In the genomic region with DNA sequence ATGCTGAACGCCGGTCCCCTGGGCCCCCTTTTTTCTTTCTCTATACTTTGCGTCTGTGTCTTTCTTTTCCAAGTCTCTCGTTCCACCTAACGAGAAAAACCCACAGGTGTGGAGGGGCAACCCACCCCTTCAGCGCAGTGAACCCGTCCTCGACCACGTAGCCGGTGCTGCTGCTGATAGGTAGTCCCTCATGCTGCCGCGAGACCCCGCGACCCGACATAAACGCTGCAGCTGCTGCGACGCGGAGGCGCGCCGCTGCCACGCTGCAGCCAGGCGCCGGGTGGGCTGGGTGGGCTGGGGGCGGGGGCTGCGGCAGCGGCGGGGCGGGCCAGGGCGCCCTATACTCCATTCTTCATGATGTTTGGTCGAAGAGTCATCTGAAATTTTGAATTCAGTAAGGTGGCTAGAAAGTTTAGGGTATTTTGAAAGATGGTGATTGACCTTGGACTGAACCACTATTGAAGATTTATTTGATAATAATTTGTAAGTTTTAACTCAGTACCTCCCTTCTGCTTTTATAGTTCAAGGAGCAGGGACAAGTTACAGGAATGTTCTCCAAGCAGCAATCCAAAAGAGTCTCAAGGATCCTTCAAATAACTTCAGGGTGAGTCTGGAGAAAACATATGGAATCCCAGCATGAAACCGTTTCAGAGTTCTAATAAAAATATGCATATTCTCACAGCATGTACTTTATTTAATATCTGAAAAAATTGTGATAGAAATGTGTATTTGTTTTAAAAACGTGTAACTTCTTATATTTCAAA, we compare ENCODE assay signal across 21 cellular contexts. TPM values are rescaled to one million over a fixed set of nuclear protein-coding genes. Genes with fewer than 3 reads are reported as not detected.
DNase-seq lines count a peak whose midpoint lies in the region; ATAC-seq and TF ChIP-seq lines count a peak whose summit lies in the region.
"Had no signal": no experiment of that assay in that cellular context is flagged by ENCODE, and none has a peak within 500 bp of the region (broad histone marks: within the 10 kb centered on the region; RNA-seq: fewer than 3 reads in every experiment).

No MANE protein-coding gene starts in this region.

- no peaks in the 10 kb centered on the region for H3K27me3 Mint-ChIP-seq in WTC11 (ENCODE audit: low read depth)
- no peaks in the 10 kb centered on the region for H3K27me3 Mint-ChIP-seq in immature natural killer cell (ENCODE audit: low read depth in 3 of 3)
- no peaks in the 10 kb centered on the region for H3K27me3 Mint-ChIP-seq in activated CD8-positive, alpha-beta T cell treated with anti-CD3 and anti-CD28 coated beads for 36 hours
- no peaks in the 10 kb centered on the region for H3K27me3 Mint-ChIP-seq in activated CD4-positive, alpha-beta T cell treated with anti-CD3 and anti-CD28 coated beads, Interleukin-2, amount 10 ng/mL, durations not matched to agents 7 days and 5 days
- H3K27me3 Mint-ChIP-seq: activated CD4-positive, alpha-beta memory T cell treated with anti-CD3 and anti-CD28 coated beads for 36 hours had no signal

- H3K36me3 Mint-ChIP-seq in WTC11 (peaks cover 26% of the 10 kb centered on the region), immature natural killer cell (peaks cover 28 to 52% (median 36%) of the 10 kb centered on the region in 3 donors)
- H3K36me3 Mint-ChIP-seq in activated CD8-positive, alpha-beta T cell treated with anti-CD3 and anti-CD28 coated beads for 36 hours (ENCODE audit: low read depth) = peaks cover 64% of the 10 kb centered on the region
- peaks cover 50% of the 10 kb centered on the region for H3K36me3 Mint-ChIP-seq in activated CD4-positive, alpha-beta T cell treated with anti-CD3 and anti-CD28 coated beads, Interleukin-2, amount 10 ng/mL, durations not matched to agents 7 days and 5 days (ENCODE audit: low read depth)

- no peak for TF ChIP-seq CTCF in WTC11 (IDR thresholded peaks at IDR 0.05)
- TF ChIP-seq CTCF in activated CD8-positive, alpha-beta T cell treated with anti-CD3 and anti-CD28 coated beads for 36 hours (IDR thresholded peaks at IDR 0.05) = no peak

- intact Hi-C loops in activated CD8-positive, alpha-beta T cell treated with anti-CD3 and anti-CD28 coated beads for 36 hours (cut with micrococcal nuclease) = no loop called here

- CTCF ChIA-PET in WTC11 (lab: Charles Lee) = interaction anchor here (0.8 kb wide), 1 partner anchor 18 kb away, joined by 3 read pairs; no protein-coding TSS in a partner anchor
- CTCF ChIA-PET in activated CD8-positive, alpha-beta T cell treated with anti-CD3 and anti-CD28 coated beads for 36 hours (lab: Charles Lee) = no interaction called here
- CTCF ChIA-PET in activated CD4-positive, alpha-beta T cell treated with anti-CD3 and anti-CD28 coated beads, Interleukin-2, amount 10 ng/mL, durations not matched to agents 7 days and 5 days (lab: Charles Lee) = no interaction called here

- H3K4me1 Mint-ChIP-seq in WTC11 (peaks cover 18% of the 10 kb centered on the region), immature natural killer cell (peaks cover 19 to 41% of the 10 kb centered on the region in 2 donors)
- peaks cover 50% of the 10 kb centered on the region for H3K4me1 Mint-ChIP-seq in activated CD8-positive, alpha-beta T cell treated with anti-CD3 and anti-CD28 coated beads for 36 hours (ENCODE audit: low read depth)
- peaks cover 16% of the 10 kb centered on the region for H3K4me1 Mint-ChIP-seq in activated CD4-positive, alpha-beta T cell treated with anti-CD3 and anti-CD28 coated beads, Interleukin-2, amount 10 ng/mL, durations not matched to agents 7 days and 5 days
- H3K4me1 Mint-ChIP-seq: brain had no signal

- no peaks in the 10 kb centered on the region for H3K27me3 ChIP-seq in H7 (ENCODE audit: control insufficient read depth, insufficient read depth, low read length)
- H3K27me3 ChIP-seq: right atrium auricular region had no signal

- H3K4me3 Mint-ChIP-seq in WTC11 = peak overlapping the region; percentile 49
- no peak overlapping the region for H3K4me3 Mint-ChIP-seq in immature natural killer cell
- H3K4me3 Mint-ChIP-seq in activated CD8-positive, alpha-beta T cell treated with anti-CD3 and anti-CD28 coated beads for 36 hours = no peak overlapping the region
- no peak overlapping the region for H3K4me3 Mint-ChIP-seq in activated CD4-positive, alpha-beta T cell treated with anti-CD3 and anti-CD28 coated beads, Interleukin-2, amount 10 ng/mL, durations not matched to agents 7 days and 5 days
- H3K4me3 Mint-ChIP-seq: activated CD4-positive, alpha-beta memory T cell treated with anti-CD3 and anti-CD28 coated beads for 36 hours; brain; T-helper 1 cell treated with Interleukin-12 subunit alpha and Interleukin-12 subunit beta and Interleukin-4 antibody, amounts not matched to agents 30 μg/mL and 1 μg/mL, for 36 hours had no signal

- DNase-seq in H7 (peak; percentile 34), WTC11 (ENCODE audit: low spot score) (no peak), immature natural killer cell (no peak), retina (peak; percentile 38), NCI-H774 (lab: John Stamatoyannopoulos, UW) (no peak)
- no peak for DNase-seq in stimulated activated CD8-positive, alpha-beta memory T cell treated with anti-CD3 and anti-CD28 coated beads, Interleukin-4, amount 100 ng/mL, for 48 hours
- no peak for DNase-seq in activated CD8-positive, alpha-beta T cell treated with anti-CD3 and anti-CD28 coated beads for 36 hours
- DNase-seq in activated CD4-positive, alpha-beta T cell treated with anti-CD3 and anti-CD28 coated beads, Interleukin-2, amount 10 ng/mL, durations not matched to agents 7 days and 5 days = no peak
- DNase-seq: activated CD4-positive, alpha-beta memory T cell treated with anti-CD3 and anti-CD28 coated beads for 36 hours; activated T-cell treated with anti-CD3 and anti-CD28 coated beads, Interleukin-2, amount 50 U/mL, for 48 hours; AML-193; mucosa of descending colon; NCI-H1417; OCI-M1; stimulated activated CD4-positive, alpha-beta T cell treated with anti-CD3 and anti-CD28 coated beads, Interleukin-15, amount 100 ng/mL, for 24 hours; stimulated activated naive CD4-positive, alpha-beta T cell treated with Interleukin-2 at 50 U/mL for 16 hours had no signal

- H3K27ac Mint-ChIP-seq in WTC11 (no peak overlapping the region), immature natural killer cell (peak overlapping the region in 5 of 6 donors; percentile 17 to 81 (median 54))
- H3K27ac Mint-ChIP-seq in activated CD8-positive, alpha-beta T cell treated with anti-CD3 and anti-CD28 coated beads for 36 hours = no peak overlapping the region
- no peak overlapping the region for H3K27ac Mint-ChIP-seq in activated CD4-positive, alpha-beta T cell treated with anti-CD3 and anti-CD28 coated beads, Interleukin-2, amount 10 ng/mL, durations not matched to agents 7 days and 5 days
- H3K27ac Mint-ChIP-seq: activated CD4-positive, alpha-beta memory T cell treated with anti-CD3 and anti-CD28 coated beads for 36 hours; T-helper 1 cell treated with Interleukin-12 subunit alpha and Interleukin-12 subunit beta and Interleukin-4 antibody, amounts not matched to agents 30 μg/mL and 1 μg/mL, for 36 hours had no signal

- peak overlapping the region; percentile 18 for H3K4me3 ChIP-seq in H7 (ENCODE audit: insufficient read depth, low read depth, low read length)
- H3K4me3 ChIP-seq: HAP-1, mucosa of descending colon, right atrium auricular region had no signal

- peak; percentile 69 for ATAC-seq in WTC11
- no peak for ATAC-seq in activated CD8-positive, alpha-beta T cell treated with anti-CD3 and anti-CD28 coated beads for 36 hours
- ATAC-seq: HepG2, mucosa of descending colon had no signal

- H3K9me3 Mint-ChIP-seq in WTC11 (no peaks in the 10 kb centered on the region), immature natural killer cell (no peaks in the 10 kb centered on the region)
- H3K9me3 Mint-ChIP-seq in activated CD8-positive, alpha-beta T cell treated with anti-CD3 and anti-CD28 coated beads for 36 hours = no peaks in the 10 kb centered on the region
- no peaks in the 10 kb centered on the region for H3K9me3 Mint-ChIP-seq in activated CD4-positive, alpha-beta T cell treated with anti-CD3 and anti-CD28 coated beads, Interleukin-2, amount 10 ng/mL, durations not matched to agents 7 days and 5 days
- H3K9me3 Mint-ChIP-seq: activated CD4-positive, alpha-beta memory T cell treated with anti-CD3 and anti-CD28 coated beads for 36 hours; T-helper 1 cell treated with Interleukin-12 subunit alpha and Interleukin-12 subunit beta and Interleukin-4 antibody, amounts not matched to agents 30 μg/mL and 1 μg/mL, for 36 hours had no signal

- no peaks in the 10 kb centered on the region for H3K36me3 ChIP-seq in H7 (replicated peaks; ENCODE audit: control insufficient read depth, insufficient read depth, low read length)

- POLR2A ChIA-PET in WTC11 (lab: Charles Lee) = no interaction called here
- POLR2A ChIA-PET in activated CD8-positive, alpha-beta T cell treated with anti-CD3 and anti-CD28 coated beads for 36 hours (lab: Charles Lee) = interaction anchor here (1.1 to 2.6 kb wide), 2 partner anchors 22 to 29 kb away, joined by 3 to 15 read pairs; no protein-coding TSS in a partner anchor
- POLR2A ChIA-PET in activated CD4-positive, alpha-beta T cell treated with anti-CD3 and anti-CD28 coated beads, Interleukin-2, amount 10 ng/mL, durations not matched to agents 7 days and 5 days (lab: Charles Lee) = no interaction called here

TF ChIP-seq in WTC11, 78 proteins besides CTCF, POLR2A, EP300 and RAD21:
- TF ChIP-seq ZBTB21 (CRISPR knock-in tag; IDR thresholded peaks at IDR 0.05; ENCODE audit: borderline replicate concordance) = no peak
- TF ChIP-seq ZNF263 (CRISPR knock-in tag; IDR thresholded peaks at IDR 0.05; ENCODE audit: low read depth) = no peak
- TF ChIP-seq SOX15 (CRISPR knock-in tag; IDR thresholded peaks at IDR 0.05) = no peak
- no peak for TF ChIP-seq FOXP1 (CRISPR knock-in tag; IDR thresholded peaks at IDR 0.05; ENCODE audit: borderline replicate concordance)

RNA-seq across cellular contexts. Expression of a gene that starts 24.1 kb away (rescaled TPM):
- 9.0 and 18.3 TPM in 2 replicates for total RNA-seq in H7 (2014; rRNA removed; shearing (Covaris generic))
- total RNA-seq in WTC11 (2021) = 18.2 to 21.5 TPM (median 19.9 TPM) in 3 replicates
- polyA plus RNA-seq in immature natural killer cell = 100 to 1,000 TPM; 167 to 262 (median 242) TPM
- 100 to 1,000 TPM; 222 to 229 TPM for total RNA-seq in activated CD8-positive, alpha-beta T cell treated with anti-CD3 and anti-CD28 coated beads for 36 hours
- 100 to 1,000 TPM in 1 of 2 experiments, 10 to 100 TPM in 1; 98.4 to 106 TPM for total RNA-seq in activated CD4-positive, alpha-beta T cell treated with anti-CD3 and anti-CD28 coated beads, Interleukin-2, amount 10 ng/mL, durations not matched to agents 7 days and 5 days

RNA-seq across cellular contexts. Expression of a gene that starts 42.9 kb away (rescaled TPM):
- 5.1 and 5.4 TPM in 2 replicates for total RNA-seq in H7 (2014; rRNA removed; shearing (Covaris generic))
- total RNA-seq in WTC11 (2021) = 2.8 to 2.9 TPM (median 2.8 TPM) in 3 replicates
- 10 to 100 TPM; 13.5 to 37.4 (median 19.8) TPM for polyA plus RNA-seq in immature natural killer cell
- 10 to 100 TPM; 18.3 to 22.6 TPM for total RNA-seq in activated CD8-positive, alpha-beta T cell treated with anti-CD3 and anti-CD28 coated beads for 36 hours
- 10 to 100 TPM; 45.0 to 49.6 TPM for total RNA-seq in activated CD4-positive, alpha-beta T cell treated with anti-CD3 and anti-CD28 coated beads, Interleukin-2, amount 10 ng/mL, durations not matched to agents 7 days and 5 days

Comparison
In these comparisons a context has a peak if more than half of its experiments do, and no peak if none do; other contexts are left out.
1. DNase-seq: peak in H7 (single experiment) and retina (single experiment); none in WTC11 (single experiment), immature natural killer cell (0 of 3), NCI-H774 (single experiment), stimulated activated CD8-positive, alpha-beta memory T cell treated with anti-CD3 and anti-CD28 coated beads, Interleukin-4, amount 100 ng/mL, for 48 hours (single experiment), activated CD8-positive, alpha-beta T cell treated with anti-CD3 and anti-CD28 coated beads for 36 hours (single experiment) and activated CD4-positive, alpha-beta T cell treated with anti-CD3 and anti-CD28 coated beads, Interleukin-2, amount 10 ng/mL, durations not matched to agents 7 days and 5 days (single experiment).
2. H3K27ac Mint-ChIP-seq: peak in immature natural killer cell (5 of 6); none in WTC11 (single experiment), activated CD8-positive, alpha-beta T cell treated with anti-CD3 and anti-CD28 coated beads for 36 hours (single experiment) and activated CD4-positive, alpha-beta T cell treated with anti-CD3 and anti-CD28 coated beads, Interleukin-2, amount 10 ng/mL, durations not matched to agents 7 days and 5 days (single experiment).